Comparison of ENCODE assay signal across 15 cellular contexts in the genomic region with DNA sequence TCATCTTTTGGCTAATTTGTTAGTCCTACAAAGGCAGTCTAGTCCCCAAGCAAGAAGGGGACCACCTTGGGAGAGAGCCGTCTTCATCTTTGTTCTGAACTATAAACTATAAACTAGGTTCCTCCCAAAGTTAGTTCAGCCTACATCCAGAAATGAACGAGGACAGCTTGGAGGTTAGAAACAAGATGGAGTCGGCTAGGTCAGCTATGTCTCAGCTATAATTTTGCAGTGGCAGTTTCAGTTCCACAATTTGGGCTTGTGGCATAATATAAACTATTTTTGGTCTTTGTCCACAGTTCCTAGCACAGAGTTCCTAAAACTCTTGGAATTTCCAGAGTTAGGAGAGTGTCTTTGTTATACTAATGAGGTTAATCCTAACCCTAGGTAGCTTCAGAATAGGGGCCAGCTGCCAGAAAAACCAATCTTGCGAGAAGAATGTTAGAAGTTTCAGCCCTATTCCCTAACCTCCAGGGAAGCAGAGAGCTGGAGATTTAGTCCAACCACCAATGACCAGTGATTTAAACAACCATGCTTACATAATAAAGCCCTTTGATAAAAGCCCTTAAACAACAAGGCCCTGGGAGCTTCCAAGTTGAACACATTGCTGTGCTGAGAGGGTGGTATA.
"Had no signal": no experiment of that assay in that cellular context is flagged by ENCODE, and none has a peak within 500 bp of the region (broad histone marks: within the 10 kb centered on the region; RNA-seq: fewer than 3 reads in every experiment).

No MANE protein-coding gene starts in this region.

- H3K27ac ChIP-seq: psoas muscle, sigmoid colon, tibial nerve, VCaP had no signal

- H3K4me3 Mint-ChIP-seq: activated naive CD4-positive, alpha-beta T cell treated with anti-CD3 and anti-CD28 coated beads, Interleukin-2, amount 10 ng/mL, durations not matched to agents 7 days and 5 days; activated T-helper 17 cell treated with anti-CD3 and anti-CD28 coated beads, Interleukin-2, amount 50 U/mL, for 72 hours; nephron; stimulated activated naive B cell treated with anti-CD40 and anti-IgM and Interleukin-4, amounts not matched to agents 10 μg/mL and 1 μg/mL and 100 μg/mL, for 72 hours had no signal

- H3K4me1 Mint-ChIP-seq: activated naive CD4-positive, alpha-beta T cell treated with anti-CD3 and anti-CD28 coated beads, Interleukin-2, amount 10 ng/mL, durations not matched to agents 7 days and 5 days; activated T-helper 17 cell treated with anti-CD3 and anti-CD28 coated beads, Interleukin-2, amount 50 U/mL, for 72 hours; stimulated activated naive B cell treated with anti-CD40 and anti-IgM and Interleukin-4, amounts not matched to agents 10 μg/mL and 1 μg/mL and 100 μg/mL, for 72 hours had no signal

- H3K4me3 ChIP-seq: psoas muscle, sigmoid colon, tibial nerve had no signal

- H3K36me3 Mint-ChIP-seq: activated naive CD4-positive, alpha-beta T cell treated with anti-CD3 and anti-CD28 coated beads, Interleukin-2, amount 10 ng/mL, durations not matched to agents 7 days and 5 days; stimulated activated naive B cell treated with anti-CD40 and anti-IgM and Interleukin-4, amounts not matched to agents 10 μg/mL and 1 μg/mL and 100 μg/mL, for 72 hours had no signal

- H3K9me3 ChIP-seq: psoas muscle, sigmoid colon, tibial nerve had no signal

- H3K27ac Mint-ChIP-seq: activated naive CD4-positive, alpha-beta T cell treated with anti-CD3 and anti-CD28 coated beads, Interleukin-2, amount 10 ng/mL, durations not matched to agents 7 days and 5 days; activated T-helper 17 cell treated with anti-CD3 and anti-CD28 coated beads, Interleukin-2, amount 50 U/mL, for 72 hours; stimulated activated naive B cell treated with anti-CD40 and anti-IgM and Interleukin-4, amounts not matched to agents 10 μg/mL and 1 μg/mL and 100 μg/mL, for 72 hours had no signal

- DNase-seq: activated CD4-positive, alpha-beta T cell treated with anti-CD3 and anti-CD28 coated beads for 48 hours; activated CD8-positive, alpha-beta memory T cell treated with anti-CD3 and anti-CD28 coated beads for 24 hours; activated naive CD4-positive, alpha-beta T cell treated with anti-CD3 and anti-CD28 coated beads, Interleukin-2, amount 10 ng/mL, durations not matched to agents 7 days and 5 days; effector CD4-positive, alpha-beta T cell; hippocampal formation; mesenchymal stem cell; psoas muscle; sigmoid colon; stimulated activated CD4-positive, alpha-beta T cell treated with anti-CD3 and anti-CD28 coated beads, Interleukin-2, amount 100 ng/mL, for 24 hours; stimulated activated naive B cell treated with anti-CD40 and anti-IgM and Interleukin-4, amounts not matched to agents 10 μg/mL and 1 μg/mL and 100 μg/mL, for 72 hours; T-helper 9 cell had no signal

- H3K27me3 ChIP-seq: sigmoid colon, tibial nerve had no signal

- H3K36me3 ChIP-seq: sigmoid colon, tibial nerve had no signal

- H3K9me3 Mint-ChIP-seq: activated naive CD4-positive, alpha-beta T cell treated with anti-CD3 and anti-CD28 coated beads, Interleukin-2, amount 10 ng/mL, durations not matched to agents 7 days and 5 days; activated T-helper 17 cell treated with anti-CD3 and anti-CD28 coated beads, Interleukin-2, amount 50 U/mL, for 72 hours; nephron had no signal

- H3K27me3 Mint-ChIP-seq: activated naive CD4-positive, alpha-beta T cell treated with anti-CD3 and anti-CD28 coated beads, Interleukin-2, amount 10 ng/mL, durations not matched to agents 7 days and 5 days; stimulated activated naive B cell treated with anti-CD40 and anti-IgM and Interleukin-4, amounts not matched to agents 10 μg/mL and 1 μg/mL and 100 μg/mL, for 72 hours had no signal

- H3K4me1 ChIP-seq: psoas muscle, sigmoid colon had no signal
